1 cellular context compared by ENCODE assay signal in genomic region chr1:88892146-88892877, GRCh38.
TF ChIP-seq lines count a peak whose summit lies in the region.

No MANE protein-coding gene starts in this region.

TF ChIP-seq in HepG2, 621 proteins besides CTCF, POLR2A, EP300 and RAD21 (continued from another document):
- TF ChIP-seq ZFP90 (CRISPR knock-in tag; IDR thresholded peaks at IDR 0.05; ENCODE audit: borderline replicate concordance) = no peak
- no peak for TF ChIP-seq ZNF678 (CRISPR knock-in tag; IDR thresholded peaks at IDR 0.05)
- peak; percentile 84 for TF ChIP-seq NFYC (CRISPR knock-in tag; IDR thresholded peaks at IDR 0.05)
- TF ChIP-seq ZKSCAN8 (CRISPR knock-in tag; IDR thresholded peaks at IDR 0.05; ENCODE audit: borderline replicate concordance) = no peak
- no peak for TF ChIP-seq ZNF687 (CRISPR knock-in tag; IDR thresholded peaks at IDR 0.05)
- TF ChIP-seq SP2 (CRISPR knock-in tag; IDR thresholded peaks at IDR 0.05) = no peak
- peak; percentile 66; the same call in 1 of the 2 replicates for TF ChIP-seq ZNF670 (CRISPR knock-in tag; IDR thresholded peaks at IDR 0.05; ENCODE audit: borderline replicate concordance)
- TF ChIP-seq POLR2G (IDR thresholded peaks at IDR 0.05; ENCODE audit: low read depth, low read length) = peak; percentile 68
- TF ChIP-seq FOSL1 (CRISPR knock-in tag; IDR thresholded peaks at IDR 0.05; ENCODE audit: borderline replicate concordance) = no peak
- TF ChIP-seq GTF3A (CRISPR knock-in tag; conservative IDR thresholded peaks at IDR 0.05) = no peak
